ENCODE assay signal across 3 cellular contexts in genomic region chr10:108346066-108346465, GRCh38.
"Had no signal": no experiment of that assay in that cellular context is flagged by ENCODE, and none has a peak within 500 bp of the region (broad histone marks: within the 10 kb centered on the region; RNA-seq: fewer than 3 reads in every experiment).

No MANE protein-coding gene starts in this region.

- DNase-seq: GDM1, GF-D8 had no signal

- ATAC-seq: GM12878 had no signal
